7 cellular contexts compared by ENCODE assay signal in genomic region chr9:98168952-98169488, GRCh38. TPM values are rescaled to one million over a fixed set of nuclear protein-coding genes. Genes with fewer than 3 reads are reported as not detected.
A peak's percentile ranks its signal among the peaks of the same experiment; 100 is the strongest.
DNase-seq lines count a peak whose midpoint lies in the region; ATAC-seq and TF ChIP-seq lines count a peak whose summit lies in the region.

No MANE protein-coding gene starts in this region.

- H4K12ac ChIP-seq in trophoblast cell (ENCODE audit: low read depth, low read length), result no peak overlapping the region

- WGBS in right lobe of liver (ENCODE audit: insufficient coverage, low coverage, low lambda C conversion rate, missing lambda C conversion rate), result no CpG with 5 or more reads among the region's 14 CpGs
- no CpG with 5 or more reads among the region's 14 CpGs for WGBS in trophoblast cell (ENCODE audit: extremely low coverage, insufficient coverage, insufficient read length)

- H2BK120ac ChIP-seq in trophoblast cell (ENCODE audit: insufficient read depth, low read length, poor library complexity), result no peak overlapping the region

- H3K27me3 Mint-ChIP-seq in mesothelial cell of epicardium (ENCODE audit: low read depth), result no peaks in the 10 kb centered on the region

- H2AK5ac ChIP-seq in trophoblast cell (ENCODE audit: low read length), result no peak overlapping the region

- no peak overlapping the region for H3K18ac ChIP-seq in trophoblast cell (ENCODE audit: low read length)

- H3K4me2 ChIP-seq in trophoblast cell (ENCODE audit: low read length), result no peak overlapping the region

- H3K4me1 ChIP-seq in right lobe of liver (no peaks in the 10 kb centered on the region), trophoblast cell (ENCODE audit: control insufficient read depth in 1 of 2, insufficient read depth in 2 of 2, low read length in 2 of 2) (peaks cover 20 to 26% of the 10 kb centered on the region in 2 experiments)

- no peak overlapping the region for H2AFZ ChIP-seq in trophoblast cell (ENCODE audit: insufficient read depth, low read length, poor library complexity)

- H3K27me3 ChIP-seq in right lobe of liver (no peaks in the 10 kb centered on the region), trophoblast cell (ENCODE audit: insufficient read depth, low read length) (no peaks in the 10 kb centered on the region)

- no peak overlapping the region for H3K14ac ChIP-seq in trophoblast cell (ENCODE audit: low read length)

- H3K4ac ChIP-seq in trophoblast cell (ENCODE audit: low read depth, low read length), result no peak overlapping the region

- no peak overlapping the region for H3K23ac ChIP-seq in trophoblast cell (ENCODE audit: low read length)

- H3K36me3 ChIP-seq in right lobe of liver (no peaks in the 10 kb centered on the region), trophoblast cell (ENCODE audit: control insufficient read depth in 1 of 2, insufficient read depth in 2 of 2, low read length in 2 of 2) (no peaks in the 10 kb centered on the region)

- H4K8ac ChIP-seq in trophoblast cell (ENCODE audit: low read depth, low read length), result no peak overlapping the region

- H2BK5ac ChIP-seq in trophoblast cell (ENCODE audit: low read depth, low read length, poor library complexity), result no peak overlapping the region

- no peak overlapping the region for H3K4me3 Mint-ChIP-seq in mesothelial cell of epicardium

- H3K27ac ChIP-seq in right lobe of liver, result no peak overlapping the region
- H3K27ac ChIP-seq in trophoblast cell (ENCODE audit: low read depth, low read length), result no peak overlapping the region

- no peak for TF ChIP-seq POLR2A in right lobe of liver (IDR thresholded peaks at IDR 0.05)

- ATAC-seq in GM18907 (IDR thresholded peaks at IDR 0.05; ENCODE audit: unreplicated experiment) (peak; percentile 97), HG02610 (IDR thresholded peaks at IDR 0.05; ENCODE audit: unreplicated experiment) (peak; percentile 84), right lobe of liver (peak; percentile 32 to 60 (median 46))
- ATAC-seq in activated naive CD4-positive, alpha-beta T cell treated with anti-CD3 and anti-CD28 coated beads, Interleukin-2, amount 50 U/mL, for 72 hours, result peak; percentile 44 to 92

- DNase-seq in NCI-H524 treated with DMSO at 0.1 percent for 48 hours (lab: John Stamatoyannopoulos, UW) (peak; percentile 45), right lobe of liver (no peak), trophoblast cell (no peak), mesothelial cell of epicardium (ENCODE audit: low spot score in 2 of 2, unreplicated experiment in 2 of 2) (no peak)
- no peak for DNase-seq in activated naive CD4-positive, alpha-beta T cell treated with anti-CD3 and anti-CD28 coated beads, Interleukin-2, amount 50 U/mL, for 72 hours (ENCODE audit: low spot score in 2 of 2)

- H3K4me1 Mint-ChIP-seq in mesothelial cell of epicardium, result peaks cover 36% of the 10 kb centered on the region

- peak overlapping the region in 1 of 2 donors; percentile 71 for H3K27ac Mint-ChIP-seq in activated naive CD4-positive, alpha-beta T cell treated with anti-CD3 and anti-CD28 coated beads, Interleukin-2, amount 50 U/mL, for 72 hours
- no peak overlapping the region for H3K27ac Mint-ChIP-seq in mesothelial cell of epicardium

- intact Hi-C loops in right lobe of liver (cut with DNase I), result no loop called here

- no peaks in the 10 kb centered on the region for H3K36me3 Mint-ChIP-seq in activated naive CD4-positive, alpha-beta T cell treated with anti-CD3 and anti-CD28 coated beads, Interleukin-2, amount 50 U/mL, for 72 hours
- H3K36me3 Mint-ChIP-seq in mesothelial cell of epicardium, result no peaks in the 10 kb centered on the region

- H3K79me2 ChIP-seq in trophoblast cell (ENCODE audit: control insufficient read depth, insufficient read depth, low read length, poor library complexity), result peaks cover 10% of the 10 kb centered on the region

- no peak overlapping the region for H3K9ac ChIP-seq in trophoblast cell (ENCODE audit: low read length)

- no peaks in the 10 kb centered on the region for H3K9me3 Mint-ChIP-seq in activated naive CD4-positive, alpha-beta T cell treated with anti-CD3 and anti-CD28 coated beads, Interleukin-2, amount 50 U/mL, for 72 hours
- H3K9me3 Mint-ChIP-seq in mesothelial cell of epicardium, result no peaks in the 10 kb centered on the region

- H3K4me3 ChIP-seq in right lobe of liver (no peak overlapping the region), trophoblast cell (ENCODE audit: low read depth, low read length) (no peak overlapping the region)

- H3K9me3 ChIP-seq in right lobe of liver, result no peaks in the 10 kb centered on the region
- no peaks in the 10 kb centered on the region for H3K9me3 ChIP-seq in trophoblast cell (ENCODE audit: insufficient read depth, low read depth, low read length)

- TF ChIP-seq CTCF in right lobe of liver (IDR thresholded peaks at IDR 0.05), result no peak
- TF ChIP-seq CTCF in mesothelial cell of epicardium (IDR thresholded peaks at IDR 0.05; ENCODE audit: unreplicated experiment), result no peak

- no peak overlapping the region for H2BK12ac ChIP-seq in trophoblast cell (ENCODE audit: low read length)

- H4K91ac ChIP-seq in trophoblast cell (ENCODE audit: low read depth, low read length), result no peak overlapping the region

- peaks cover 4% of the 10 kb centered on the region for H3K79me1 ChIP-seq in trophoblast cell (ENCODE audit: low read length)

RNA-seq across cellular contexts. Expression of gene CORO2A, which starts 23.4 kb away (rescaled TPM):
- total RNA-seq in activated naive CD4-positive, alpha-beta T cell treated with anti-CD3 and anti-CD28 coated beads, Interleukin-2, amount 50 U/mL, for 72 hours, result 10 to 100 TPM in 1 of 2 donors, 1 to 10 TPM in 1; 6.8 to 11.8 TPM
- total RNA-seq in right lobe of liver, result 1 to 10 TPM in 5 of 6 experiments, under 1 TPM in 1; 0.67 to 6.2 (median 3.3) TPM
- 34.0 and 35.3 TPM in 2 replicates for polyA plus RNA-seq in trophoblast cell (2013)
- total RNA-seq in mesothelial cell of epicardium, result 5.9 to 6.3 TPM (median 5.9 TPM) in 3 replicates

RNA-seq across cellular contexts. Expression of gene TRIM14, which starts 50.0 kb away (rescaled TPM):
- total RNA-seq in activated naive CD4-positive, alpha-beta T cell treated with anti-CD3 and anti-CD28 coated beads, Interleukin-2, amount 50 U/mL, for 72 hours, result 10 to 100 TPM; 37.3 to 59.3 TPM
- 10 to 100 TPM; 22.6 to 34.6 (median 27.3) TPM for total RNA-seq in right lobe of liver
- polyA plus RNA-seq in trophoblast cell (2013), result 2.1 and 2.3 TPM in 2 replicates
- 10.1 to 12.2 TPM (median 11.5 TPM) in 3 replicates for total RNA-seq in mesothelial cell of epicardium

Comparison
In these comparisons a context has a peak if more than half of its experiments do, and no peak if none do; other contexts are left out.
1. ATAC-seq: peak in every context shown above with its lines; median percentile 97 in GM18907; 84 in HG02610; 68 in activated naive CD4-positive, alpha-beta T cell treated with anti-CD3 and anti-CD28 coated beads, Interleukin-2, amount 50 U/mL, for 72 hours; 46 in right lobe of liver.